ENCODE assay signal across 16 cellular contexts in genomic region chr7:6478186-6478585, GRCh38.
"Had no signal": no experiment of that assay in that cellular context is flagged by ENCODE, and none has a peak within 500 bp of the region (broad histone marks: within the 10 kb centered on the region; RNA-seq: fewer than 3 reads in every experiment).

No MANE protein-coding gene starts in this region.

- H3K27me3 Mint-ChIP-seq: activated naive CD8-positive, alpha-beta T cell; stimulated activated naive CD8-positive, alpha-beta T cell treated with anti-CD3 and anti-CD28 coated beads, Interleukin-15, Interleukin-2, amounts not matched to agents 100 ng/mL and 50 ng/mL, for 24 hours had no signal

- H3K27ac ChIP-seq: esophagus squamous epithelium had no signal

- H3K9me3 ChIP-seq: esophagus squamous epithelium, mucosa of descending colon had no signal

- H3K4me3 ChIP-seq: esophagus squamous epithelium, mucosa of descending colon had no signal

- H3K36me3 Mint-ChIP-seq: activated naive CD8-positive, alpha-beta T cell had no signal

- H3K27ac Mint-ChIP-seq: stimulated activated naive CD8-positive, alpha-beta T cell treated with anti-CD3 and anti-CD28 coated beads, Interleukin-15, Interleukin-2, amounts not matched to agents 100 ng/mL and 50 ng/mL, for 24 hours had no signal

- H3K4me3 Mint-ChIP-seq: activated naive CD8-positive, alpha-beta T cell had no signal

- H3K27me3 ChIP-seq: esophagus squamous epithelium had no signal

- FAIRE-seq: bronchial epithelial cell, colon had no signal

- H3K9me3 Mint-ChIP-seq: nephron; stimulated activated naive CD8-positive, alpha-beta T cell treated with anti-CD3 and anti-CD28 coated beads, Interleukin-15, Interleukin-2, amounts not matched to agents 100 ng/mL and 50 ng/mL, for 24 hours had no signal

- DNase-seq: activated CD4-positive, alpha-beta T cell treated with anti-CD3 and anti-CD28 coated beads for 1 hour; anterior cingulate cortex; esophagus squamous epithelium; foreskin fibroblast; glutamatergic neuron; mammary epithelial cell; stimulated activated CD4-positive, alpha-beta T cell treated with anti-CD3 and anti-CD28 coated beads, Interleukin-4, amount 100 ng/mL, for 1 hour; stimulated activated CD8-positive, alpha-beta memory T cell treated with anti-CD3 and anti-CD28 coated beads, Interleukin-4, amount 100 ng/mL, for 48 hours; SW 1271; T-helper 9 cell had no signal

- ATAC-seq: mucosa of descending colon had no signal
